Comparison of ENCODE assay signal across 22 cellular contexts in the genomic region with DNA sequence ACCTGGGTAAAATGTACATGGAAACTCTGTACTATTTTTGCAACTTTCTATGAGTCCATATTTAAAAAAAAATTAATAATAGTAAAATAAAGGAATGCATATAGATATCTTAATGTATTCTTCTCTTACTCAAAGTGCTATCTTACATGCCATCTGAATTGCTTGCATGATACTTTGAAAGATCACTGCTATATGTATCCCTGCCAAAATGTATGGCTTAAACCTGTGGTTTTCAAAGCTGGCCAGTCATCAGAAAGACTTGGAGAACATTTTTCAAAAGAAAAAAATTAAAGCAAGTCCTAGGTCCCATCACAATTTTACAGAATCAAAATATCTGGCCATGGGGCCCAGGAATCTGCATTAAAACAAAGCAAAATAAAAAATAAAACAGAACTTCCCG.
"Had no signal": no experiment of that assay in that cellular context is flagged by ENCODE, and none has a peak within 500 bp of the region (broad histone marks: within the 10 kb centered on the region; RNA-seq: fewer than 3 reads in every experiment).

No MANE protein-coding gene starts in this region.

- H3K4me1 ChIP-seq: foreskin keratinocyte, parathyroid adenoma, right lobe of liver had no signal

- H3K4me2 ChIP-seq: hepatocyte had no signal

- H3K9me3 ChIP-seq: esophagus muscularis mucosa, psoas muscle, right lobe of liver, tibial artery, upper lobe of right lung, vagina had no signal

- H3K27me3 ChIP-seq: dorsolateral prefrontal cortex, esophagus muscularis mucosa, foreskin keratinocyte, hepatocyte, right lobe of liver, tibial artery, upper lobe of right lung, vagina had no signal

- H3K27ac ChIP-seq: coronary artery, dorsolateral prefrontal cortex, foreskin keratinocyte, hepatocyte, parathyroid adenoma, right lobe of liver, upper lobe of right lung, vagina had no signal

- H2AFZ ChIP-seq: hepatocyte, parathyroid adenoma had no signal

- FAIRE-seq: endometrium had no signal

- H3K4me3 ChIP-seq: coronary artery, dorsolateral prefrontal cortex, esophagus muscularis mucosa, hepatocyte, psoas muscle, right lobe of liver, tibial artery, upper lobe of right lung, vagina had no signal

- DNase-seq: dorsolateral prefrontal cortex; effector memory CD4-positive, alpha-beta T cell; head of caudate nucleus; left colon; mesendoderm; naive B cell; nephron progenitor cell; psoas muscle; retina; right lobe of liver; stimulated activated CD4-positive, alpha-beta T cell treated with anti-CD3 and anti-CD28 coated beads, Interleukin-4, amount 100 ng/mL, for 1 hour; stimulated activated CD8-positive, alpha-beta memory T cell treated with anti-CD3 and anti-CD28 coated beads, Interleukin-4, amount 100 ng/mL, for 48 hours; tibial artery; upper lobe of right lung had no signal

- H3K9ac ChIP-seq: parathyroid adenoma had no signal

- H3K36me3 ChIP-seq: right lobe of liver, tibial artery, upper lobe of right lung, vagina had no signal

- ATAC-seq: foreskin keratinocyte; left colon; psoas muscle; right lobe of liver; stimulated activated effector memory CD8-positive, alpha-beta T cell treated with anti-CD3 and anti-CD28 coated beads, Interleukin-12 subunit alpha, Interleukin-12 subunit beta, amount 100 ng/mL, for 72 hours; upper lobe of right lung had no signal
